In the genomic region with DNA sequence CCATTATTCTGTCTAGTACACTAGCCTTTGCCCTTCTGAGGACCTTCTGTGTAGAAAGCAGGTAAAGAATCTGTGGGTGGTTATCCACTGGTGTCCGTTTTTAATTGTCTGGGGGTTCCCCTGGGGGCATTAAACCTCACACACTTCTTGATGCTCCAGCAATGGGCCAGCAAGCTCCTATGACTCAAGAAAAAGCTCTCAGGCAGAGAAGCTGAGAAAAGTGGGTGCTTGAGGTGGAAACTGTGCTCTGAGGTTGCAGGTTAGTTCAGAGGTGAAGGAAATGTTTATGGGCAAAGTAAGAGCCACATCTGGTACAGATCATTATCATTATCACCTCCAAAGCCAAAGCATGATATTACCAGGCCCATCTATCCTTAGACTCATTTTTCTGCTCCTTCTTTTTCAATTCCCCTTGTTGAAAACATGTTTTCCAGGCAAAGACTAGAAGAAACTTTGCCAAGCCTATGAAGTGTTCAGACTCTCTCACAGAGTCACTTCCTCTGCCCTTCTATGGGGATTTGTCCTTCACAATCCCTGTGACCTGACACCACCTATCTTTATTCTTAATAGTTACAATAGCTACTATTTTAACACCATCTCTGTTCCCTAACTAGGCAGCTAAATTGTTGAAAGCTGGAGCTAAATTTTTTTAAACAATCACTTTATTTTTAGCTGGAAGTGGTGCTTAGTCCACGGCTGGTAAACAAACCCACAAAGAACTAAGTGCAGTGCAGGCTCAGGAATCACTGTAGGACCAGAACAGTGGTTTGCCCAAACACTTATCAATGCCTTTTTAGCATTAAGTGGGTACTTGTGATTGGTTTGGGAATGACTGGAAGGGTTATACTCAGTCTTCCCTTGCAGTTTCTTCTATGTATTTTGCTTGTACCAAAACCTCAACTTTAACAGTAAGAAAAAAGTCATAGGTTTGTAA, we compare ENCODE assay signal across 18 cellular contexts.
"Had no signal": no experiment of that assay in that cellular context is flagged by ENCODE, and none has a peak within 500 bp of the region (broad histone marks: within the 10 kb centered on the region; RNA-seq: fewer than 3 reads in every experiment).

No MANE protein-coding gene starts in this region.

- H3K27me3 ChIP-seq: foreskin keratinocyte, right atrium auricular region, suprapubic skin, thyroid gland, vagina had no signal

- H3K36me3 ChIP-seq: left ventricle myocardium inferior, right atrium auricular region, suprapubic skin, thyroid gland, vagina had no signal

- H3K27ac ChIP-seq: coronary artery, foreskin keratinocyte, left ventricle myocardium inferior, right atrium auricular region, suprapubic skin, thyroid gland, vagina had no signal

- H3K4me1 ChIP-seq: foreskin keratinocyte, left ventricle myocardium inferior, right atrium auricular region, suprapubic skin, thyroid gland, vagina had no signal

- H3K4me3 ChIP-seq: coronary artery, left ventricle myocardium inferior, right atrium auricular region, suprapubic skin, thyroid gland, vagina had no signal

- H3K9me3 ChIP-seq: right atrium auricular region, suprapubic skin, thyroid gland, vagina had no signal

- DNase-seq: effector CD4-positive, alpha-beta T cell; endodermal cell; erythroblast; foreskin keratinocyte; immature natural killer cell; left ventricle myocardium inferior; mammary epithelial cell; naive thymus-derived CD4-positive, alpha-beta T cell; nephron progenitor cell; posterior cingulate gyrus; small intestine; stimulated activated CD4-positive, alpha-beta T cell treated with anti-CD3 and anti-CD28 coated beads, Interleukin-12 subunit alpha, Interleukin-12 subunit beta, amount 100 ng/mL, for 4 hours; stimulated activated naive CD4-positive, alpha-beta T cell treated with Interleukin-2 at 50 U/mL for 16 hours had no signal

- ATAC-seq: foreskin keratinocyte; naive thymus-derived CD4-positive, alpha-beta T cell had no signal
